20 cellular contexts compared by ENCODE assay signal in the genomic region with DNA sequence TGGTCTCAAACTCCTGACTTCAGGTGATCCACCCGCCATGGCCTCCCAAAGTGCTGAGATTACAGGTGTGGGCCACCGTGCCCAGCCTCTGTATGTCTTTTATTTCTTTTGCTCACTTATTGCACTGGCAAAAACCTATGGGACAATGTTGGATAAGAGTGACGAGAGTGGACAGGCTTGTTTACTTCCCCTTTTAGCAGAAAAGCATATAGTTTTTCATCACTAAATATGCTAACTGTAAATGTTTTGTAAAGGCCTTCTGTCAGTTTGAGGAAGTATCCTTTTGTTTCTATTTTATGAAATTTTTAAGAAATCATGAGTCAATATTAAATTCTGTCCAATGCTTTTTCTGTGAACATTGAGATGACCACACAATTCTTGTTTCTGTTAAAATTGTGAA.
"Had no signal": no experiment of that assay in that cellular context is flagged by ENCODE, and none has a peak within 500 bp of the region (broad histone marks: within the 10 kb centered on the region; RNA-seq: fewer than 3 reads in every experiment).

No MANE protein-coding gene starts in this region.

- FAIRE-seq: astrocyte had no signal

- H3K27ac Mint-ChIP-seq: activated T-cell treated with anti-CD3 and anti-CD28 coated beads, Interleukin-2, amount 50 U/mL, for 72 hours had no signal

- DNase-seq: activated CD4-positive, CD25-positive, alpha-beta regulatory T cell treated with anti-CD3 and anti-CD28 coated beads, Interleukin-2, amount 50 U/mL, for 72 hours; activated effector memory CD4-positive, alpha-beta T cell treated with anti-CD3 and anti-CD28 coated beads, Interleukin-2, amount 50 U/mL, for 16 hours; activated naive CD4-positive, alpha-beta T cell treated with anti-CD3 and anti-CD28 coated beads, Interleukin-2, amount 50 U/mL, for 16 hours; activated T-cell treated with anti-CD3 and anti-CD28 coated beads, Interleukin-2, amount 50 U/mL, for 72 hours; adrenal gland; cortex of kidney; effector CD4-positive, alpha-beta T cell; gastrocnemius medialis; heart left ventricle; left ventricle myocardium inferior; stimulated activated CD4-positive, alpha-beta T cell treated with anti-CD3 and anti-CD28 coated beads, Interleukin-2, amount 100 ng/mL, for 24 hours; stimulated activated naive CD8-positive, alpha-beta T cell treated with anti-CD3 and anti-CD28 coated beads, Interleukin-15, Interleukin-2, amounts not matched to agents 100 U/mL and 50 U/mL, for 24 hours; T-helper 9 cell had no signal

- H3K27me3 Mint-ChIP-seq: progenitor cell of endocrine pancreas had no signal

- H3K4me3 ChIP-seq: adrenal gland, breast epithelium, gastrocnemius medialis, heart left ventricle, left ventricle myocardium inferior, tibial nerve, vagina had no signal

- ATAC-seq: esophagus mucosa; gastrocnemius medialis; heart left ventricle; stimulated activated naive CD8-positive, alpha-beta T cell treated with anti-CD3 and anti-CD28 coated beads, Interleukin-15, Interleukin-2, amounts not matched to agents 100 U/mL and 50 U/mL, for 24 hours had no signal

- H3K36me3 ChIP-seq: adrenal gland, breast epithelium, gastrocnemius medialis, heart left ventricle, left ventricle myocardium inferior, vagina had no signal

- H3K27ac ChIP-seq: adrenal gland, breast epithelium, gastrocnemius medialis, left ventricle myocardium inferior, tibial nerve, vagina, VCaP had no signal

- H3K4me1 ChIP-seq: breast epithelium, tibial nerve had no signal
